In the genomic region with DNA sequence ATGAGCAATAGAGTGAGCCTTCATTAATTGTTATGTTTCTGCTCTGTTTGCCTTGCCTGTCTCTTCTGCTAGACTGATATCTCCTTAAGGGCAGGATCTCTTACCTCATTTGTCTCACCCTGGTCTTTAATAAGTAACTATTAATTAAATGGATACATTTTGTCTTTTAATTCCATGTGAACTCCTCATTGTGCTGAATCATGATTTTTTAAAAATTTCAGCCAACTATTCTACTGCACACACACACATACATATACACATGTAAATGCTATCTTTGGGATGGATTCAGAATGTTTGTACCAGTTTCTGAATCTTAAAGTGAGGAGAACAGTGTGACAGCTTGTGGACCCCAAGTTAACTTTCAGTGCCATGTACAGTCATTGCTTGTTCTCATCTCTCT, we compare ENCODE assay signal across 9 cellular contexts.
"Had no signal": no experiment of that assay in that cellular context is flagged by ENCODE, and none has a peak within 500 bp of the region (broad histone marks: within the 10 kb centered on the region; RNA-seq: fewer than 3 reads in every experiment).

No MANE protein-coding gene starts in this region.

- H3K9me3 ChIP-seq: HAP-1 had no signal

- H3K4me2 ChIP-seq: KMS-11 had no signal

- H3K4me1 ChIP-seq: HAP-1 had no signal

- H3K36me3 ChIP-seq: HAP-1 had no signal

- H3K27ac ChIP-seq: KMS-11 had no signal

- FAIRE-seq: HTR-8/SVneo had no signal

- DNase-seq: GOT3, H7, HFFc6, Karpas-422, KBM-7 had no signal

- H3K4me3 ChIP-seq: HAP-1 had no signal

- H3K9ac ChIP-seq: KMS-11 had no signal

- ATAC-seq: HCT116 had no signal
